In the genomic region with DNA sequence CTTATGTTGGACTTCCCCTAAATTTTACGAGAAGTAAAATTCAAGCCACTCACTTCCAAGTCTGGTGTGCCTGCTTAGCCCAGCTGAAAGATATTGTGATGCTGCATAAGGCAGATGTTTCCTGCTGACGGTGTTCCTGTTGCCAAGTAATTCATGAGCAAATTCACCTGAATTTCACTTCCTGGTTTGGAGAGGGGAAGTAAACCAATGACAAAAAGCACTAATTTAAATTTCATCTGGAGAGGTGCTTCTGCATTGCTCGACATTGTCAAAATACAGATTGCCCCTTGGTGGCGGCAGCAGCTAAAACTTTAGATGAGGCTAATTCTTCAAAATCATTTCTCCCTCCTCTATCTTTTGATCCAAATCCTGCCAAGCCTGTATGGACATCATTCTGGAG, we compare ENCODE assay signal across 15 cellular contexts.
DNase-seq lines count a peak whose midpoint lies in the region; ATAC-seq, FAIRE-seq and TF ChIP-seq lines count a peak whose summit lies in the region.
"Had no signal": no experiment of that assay in that cellular context is flagged by ENCODE, and none has a peak within 500 bp of the region (broad histone marks: within the 10 kb centered on the region; RNA-seq: fewer than 3 reads in every experiment).

No MANE protein-coding gene starts in this region.

- CTCF ChIA-PET in K562 (lab: Yijun Ruan, JAX; ENCODE audit: low intra/inter-chr PET ratio): no interaction called here

- POLR2A ChIA-PET in K562 (lab: Yijun Ruan, JAX): no interaction called here

- H3K4me3 ChIP-seq in DOHH2 (ENCODE audit: low read length) (peak overlapping the region; percentile 54), LNCaP clone FGC (ENCODE audit: low read depth, low read length) (no peak overlapping the region), K562 (no peak overlapping the region), body of pancreas (no peak overlapping the region)
- H3K4me3 ChIP-seq: skin epidermis, thyroid gland had no signal

- DNase-seq in LNCaP clone FGC (ENCODE audit: low read depth): no peak
- DNase-seq in K562 (ENCODE audit: extremely low read depth in 1 of 4, low spot score in 3 of 4): no peak
- DNase-seq in medulla oblongata (ENCODE audit: extremely low spot score): peak; percentile 50
- DNase-seq in NCI-H526 treated with DMSO at 0.1 percent for 48 hours (lab: John Stamatoyannopoulos, UW): no peak
- DNase-seq in H54 (ENCODE audit: insufficient read length, low spot score): no peak
- no peak for DNase-seq in body of pancreas
- DNase-seq: activated naive CD8-positive, alpha-beta T cell treated with anti-CD3 and anti-CD28 coated beads for 36 hours; CD8-positive, alpha-beta T cell; cerebellar nuclear complex; islet precursor cell; natural killer cell; thyroid gland had no signal

- H3K79me2 ChIP-seq in DOHH2 (ENCODE audit: control insufficient read depth, low read length): no peaks in the 10 kb centered on the region
- H3K79me2 ChIP-seq in K562 (ENCODE audit: control insufficient read depth, insufficient read depth, low read length): no peaks in the 10 kb centered on the region

- peak overlapping the region; percentile 52 for H3K27ac ChIP-seq in DOHH2 (ENCODE audit: low read depth, low read length)
- H3K27ac ChIP-seq in K562 (ENCODE audit: extremely low read depth, low read depth, low read length): no peak overlapping the region
- no peak overlapping the region for H3K27ac ChIP-seq in body of pancreas
- H3K27ac ChIP-seq: skin epidermis, thyroid gland had no signal

- no peak for FAIRE-seq in K562 (lab: Jason Lieb, UNC)
- no peak for FAIRE-seq in H54 (lab: Jason Lieb, UNC)

- TF ChIP-seq CTCF in DOHH2 (IDR thresholded peaks at IDR 0.05; ENCODE audit: low read depth, low read length, poor library complexity, severe bottlenecking): peak; percentile 62
- TF ChIP-seq CTCF in LNCaP clone FGC (IDR thresholded peaks at IDR 0.05; ENCODE audit: control insufficient read depth, extremely low read depth, insufficient read depth): peak; percentile 58
- TF ChIP-seq CTCF in K562 (IDR thresholded peaks at IDR 0.05 in 2 of 3, conservative IDR thresholded peaks at IDR 0.05 in 1 of 3; ENCODE audit: insufficient read depth in 2 of 3, low read depth in 1 of 3, low read length in 3 of 3): peak in 1 of 3 experiments; percentile 4; a peak in 1 of 6 replicates
- peak in 1 of 7 experiments; percentile 3 for TF ChIP-seq CTCF in body of pancreas (IDR thresholded peaks at IDR 0.05)

- in situ Hi-C loops in K562 (cut with MboI): no loop called here

- no peaks in the 10 kb centered on the region for H3K9me1 ChIP-seq in K562 (ENCODE audit: control insufficient read depth, insufficient read depth, low read length)

- 0 out of 2 replicates have a peak, but pooled peaks cover 2% of the 10 kb centered on the region for H3F3A ChIP-seq in DOHH2 (ENCODE audit: control insufficient read depth, insufficient read depth)

- H3K9me2 ChIP-seq in DOHH2 (replicated peaks; ENCODE audit: control insufficient read depth, low read length): no peaks in the 10 kb centered on the region

- intact Hi-C loops in K562 (cut with micrococcal nuclease): no loop called here
- intact Hi-C loops in body of pancreas (cut with DNase I): no loop called here

- 2% methylated on average over 4 of the region's 4 CpGs for WGBS in K562 (ENCODE audit: insufficient coverage, low coverage, missing lambda C conversion rate)
- 32 to 43% methylated on average over 4 of the region's 4 CpGs for WGBS in body of pancreas, 2 donors

- H3K9me3 ChIP-seq in DOHH2 (ENCODE audit: control insufficient read depth, insufficient read depth, low read length): no peaks in the 10 kb centered on the region
- no peaks in the 10 kb centered on the region for H3K9me3 ChIP-seq in K562 (replicated peaks; ENCODE audit: control insufficient read depth, insufficient read depth, low read depth, low read length)
- H3K9me3 ChIP-seq in body of pancreas: no peaks in the 10 kb centered on the region
- H3K9me3 ChIP-seq: thyroid gland had no signal

- no peak overlapping the region for H3K9ac ChIP-seq in K562 (ENCODE audit: insufficient read depth in 1 of 2, low read depth in 2 of 2, low read length in 2 of 2)

- H3K27me3 ChIP-seq in DOHH2 (ENCODE audit: control insufficient read depth, low read length): no peaks in the 10 kb centered on the region
- H3K27me3 ChIP-seq in K562 (ENCODE audit: control insufficient read depth in 2 of 2, insufficient read depth in 2 of 2, low read length in 2 of 2): peaks cover 0 to 22% of the 10 kb centered on the region in 2 experiments; a peak in 2 of 5 replicates
- H3K27me3 ChIP-seq in body of pancreas: no peaks in the 10 kb centered on the region
- H3K27me3 ChIP-seq: thyroid gland had no signal

- H3K4me2 ChIP-seq in DOHH2 (ENCODE audit: low read length) (peak overlapping the region; percentile 40), K562 (ENCODE audit: insufficient read depth, low read length) (no peak overlapping the region)

- ATAC-seq in K562 (no peak), HG02759 (IDR thresholded peaks at IDR 0.05; ENCODE audit: unreplicated experiment) (no peak), body of pancreas (no peak)
- ATAC-seq: CD8-positive, alpha-beta T cell; natural killer cell had no signal

- TF ChIP-seq POLR2A in K562 (conservative IDR thresholded peaks at IDR 0.05) (no peak), H54 (IDR thresholded peaks at IDR 0.05; ENCODE audit: low read depth, low read length) (no peak), body of pancreas (IDR thresholded peaks at IDR 0.05) (no peak)

- H3K36me3 ChIP-seq in DOHH2 (ENCODE audit: control insufficient read depth, low read length) (0 out of 2 replicates have a peak, but pooled peaks cover 5% of the 10 kb centered on the region), K562 (ENCODE audit: control insufficient read depth, insufficient read depth, low read length) (no peaks in the 10 kb centered on the region), body of pancreas (replicated peaks in 1 of 2; ENCODE audit: insufficient read depth in 1 of 2, low read depth in 2 of 2) (no peaks in the 10 kb centered on the region)
- H3K36me3 ChIP-seq: thyroid gland had no signal

- no peaks in the 10 kb centered on the region for H4K20me1 ChIP-seq in DOHH2 (ENCODE audit: control insufficient read depth, insufficient read depth, low read depth, low read length)
- H4K20me1 ChIP-seq in K562 (replicated peaks; ENCODE audit: control insufficient read depth, insufficient read depth, low read length): no peaks in the 10 kb centered on the region

- H2AFZ ChIP-seq in K562 (ENCODE audit: low read depth, low read length): no peak overlapping the region

- H3K4me1 ChIP-seq in DOHH2 (ENCODE audit: control insufficient read depth, low read length) (peaks cover 42% of the 10 kb centered on the region), K562 (replicated peaks in 1 of 2; ENCODE audit: control insufficient read depth in 2 of 2, insufficient read depth in 2 of 2, low read length in 2 of 2) (no peaks in the 10 kb centered on the region), body of pancreas (no peaks in the 10 kb centered on the region)
- H3K4me1 ChIP-seq: thyroid gland had no signal

- TF ChIP-seq RAD21 in K562 (CRISPR knock-in tag; conservative IDR thresholded peaks at IDR 0.05 in 1 of 2, IDR thresholded peaks at IDR 0.05 in 1 of 2): no peak

- no peak for TF ChIP-seq EP300 in K562 (IDR thresholded peaks at IDR 0.05; ENCODE audit: low read length)

- BruUV-seq in K562 (replicated peaks; lab: Mats Ljungman, UMichigan): no TSS peak

TF ChIP-seq in K562, 482 proteins besides CTCF, POLR2A, EP300 and RAD21 (continues in another document):
- TF ChIP-seq, protein P1, sequence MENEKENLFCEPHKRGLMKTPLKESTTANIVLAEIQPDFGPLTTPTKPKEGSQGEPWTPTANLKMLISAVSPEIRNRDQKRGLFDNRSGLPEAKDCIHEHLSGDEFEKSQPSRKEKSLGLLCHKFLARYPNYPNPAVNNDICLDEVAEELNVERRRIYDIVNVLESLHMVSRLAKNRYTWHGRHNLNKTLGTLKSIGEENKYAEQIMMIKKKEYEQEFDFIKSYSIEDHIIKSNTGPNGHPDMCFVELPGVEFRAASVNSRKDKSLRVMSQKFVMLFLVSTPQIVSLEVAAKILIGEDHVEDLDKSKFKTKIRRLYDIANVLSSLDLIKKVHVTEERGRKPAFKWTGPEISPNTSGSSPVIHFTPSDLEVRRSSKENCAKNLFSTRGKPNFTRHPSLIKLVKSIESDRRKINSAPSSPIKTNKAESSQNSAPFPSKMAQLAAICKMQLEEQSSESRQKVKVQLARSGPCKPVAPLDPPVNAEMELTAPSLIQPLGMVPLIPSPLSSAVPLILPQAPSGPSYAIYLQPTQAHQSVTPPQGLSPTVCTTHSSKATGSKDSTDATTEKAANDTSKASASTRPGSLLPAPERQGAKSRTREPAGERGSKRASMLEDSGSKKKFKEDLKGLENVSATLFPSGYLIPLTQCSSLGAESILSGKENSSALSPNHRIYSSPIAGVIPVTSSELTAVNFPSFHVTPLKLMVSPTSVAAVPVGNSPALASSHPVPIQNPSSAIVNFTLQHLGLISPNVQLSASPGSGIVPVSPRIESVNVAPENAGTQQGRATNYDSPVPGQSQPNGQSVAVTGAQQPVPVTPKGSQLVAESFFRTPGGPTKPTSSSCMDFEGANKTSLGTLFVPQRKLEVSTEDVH (IDR thresholded peaks at IDR 0.05; ENCODE audit: low read depth, partially characterized antibody): no peak
- no peak for TF ChIP-seq HDAC8 (tag; IDR thresholded peaks at IDR 0.05)
- no peak for TF ChIP-seq DIDO1 (tag; IDR thresholded peaks at IDR 0.05; ENCODE audit: low read depth)
- TF ChIP-seq TARDBP (IDR thresholded peaks at IDR 0.05): no peak
- TF ChIP-seq TBL1XR1 (IDR thresholded peaks at IDR 0.05; ENCODE audit: low read length in 2 of 2): no peak
- TF ChIP-seq, protein P2, sequence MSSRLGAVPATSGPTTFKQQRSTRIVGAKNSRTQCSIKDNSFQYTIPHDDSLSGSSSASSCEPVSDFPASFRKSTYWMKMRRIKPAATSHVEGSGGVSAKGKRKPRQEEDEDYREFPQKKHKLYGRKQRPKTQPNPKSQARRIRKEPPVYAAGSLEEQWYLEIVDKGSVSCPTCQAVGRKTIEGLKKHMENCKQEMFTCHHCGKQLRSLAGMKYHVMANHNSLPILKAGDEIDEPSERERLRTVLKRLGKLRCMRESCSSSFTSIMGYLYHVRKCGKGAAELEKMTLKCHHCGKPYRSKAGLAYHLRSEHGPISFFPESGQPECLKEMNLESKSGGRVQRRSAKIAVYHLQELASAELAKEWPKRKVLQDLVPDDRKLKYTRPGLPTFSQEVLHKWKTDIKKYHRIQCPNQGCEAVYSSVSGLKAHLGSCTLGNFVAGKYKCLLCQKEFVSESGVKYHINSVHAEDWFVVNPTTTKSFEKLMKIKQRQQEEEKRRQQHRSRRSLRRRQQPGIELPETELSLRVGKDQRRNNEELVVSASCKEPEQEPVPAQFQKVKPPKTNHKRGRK (tag; IDR thresholded peaks at IDR 0.05): no peak
- no peak for TF ChIP-seq SMARCA4 (IDR thresholded peaks at IDR 0.05)
- no peak for TF ChIP-seq ZNF282 (CRISPR knock-in tag; IDR thresholded peaks at IDR 0.05)
- TF ChIP-seq ELF1 (tag; IDR thresholded peaks at IDR 0.05): 0 out of 2 replicates have a peak, but pooled peaks have one; percentile 26
